15 cellular contexts compared by ENCODE assay signal in the genomic region with DNA sequence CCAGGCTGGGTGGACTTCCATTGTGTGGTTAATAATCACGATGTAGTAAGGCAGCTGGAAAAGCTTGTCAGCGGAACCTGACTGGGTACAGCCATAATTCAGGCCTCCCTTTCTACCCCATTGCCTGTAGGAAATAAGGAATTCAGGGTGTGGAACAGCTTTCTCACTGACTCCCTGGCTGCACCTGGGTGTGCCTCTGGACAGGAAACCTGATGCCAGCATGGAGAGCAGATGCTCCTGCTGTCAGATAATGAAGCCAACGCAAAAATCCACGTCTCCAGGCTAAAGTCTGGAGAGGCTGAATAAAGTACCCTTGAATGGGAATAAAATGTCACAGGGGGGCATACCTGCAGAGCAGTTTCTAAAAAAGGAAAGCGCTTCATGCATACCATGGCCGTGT. TPM values are rescaled to one million over a fixed set of nuclear protein-coding genes. Genes with fewer than 3 reads are reported as not detected.
DNase-seq lines count a peak whose midpoint lies in the region; TF ChIP-seq lines count a peak whose summit lies in the region.
"Had no signal": no experiment of that assay in that cellular context is flagged by ENCODE, and none has a peak within 500 bp of the region (broad histone marks: within the 10 kb centered on the region; RNA-seq: fewer than 3 reads in every experiment).

No MANE protein-coding gene starts in this region.

- H3K9me3 ChIP-seq in colonic mucosa: no peaks in the 10 kb centered on the region
- H3K9me3 ChIP-seq: HAP-1 had no signal

- H3K9ac ChIP-seq in colonic mucosa (ENCODE audit: low read depth in 2 of 2, low read length in 2 of 2): no peak overlapping the region

- H3K27ac Mint-ChIP-seq in osteocyte (ENCODE audit: unreplicated experiment): no peak overlapping the region

- H3K27ac ChIP-seq in colonic mucosa: no peak overlapping the region

- H3K27me3 Mint-ChIP-seq in osteocyte (ENCODE audit: unreplicated experiment): no peaks in the 10 kb centered on the region

- H3K4me3 Mint-ChIP-seq in osteocyte (ENCODE audit: unreplicated experiment): no peak overlapping the region
- H3K4me3 Mint-ChIP-seq: central memory CD8-positive, alpha-beta T cell had no signal

- H3K4me1 Mint-ChIP-seq in osteocyte (ENCODE audit: unreplicated experiment): peaks cover 46% of the 10 kb centered on the region
- H3K4me1 Mint-ChIP-seq: central memory CD8-positive, alpha-beta T cell had no signal

- no peak overlapping the region for H3K4me3 ChIP-seq in colonic mucosa
- H3K4me3 ChIP-seq: HAP-1 had no signal

- no peaks in the 10 kb centered on the region for H3K36me3 Mint-ChIP-seq in osteocyte (ENCODE audit: unreplicated experiment)

- DNase-seq in COLO668 (lab: John Stamatoyannopoulos, UW; ENCODE audit: unreplicated experiment): peak; percentile 76
- DNase-seq in NCI-H146 treated with DMSO at 0.1 percent for 48 hours (lab: John Stamatoyannopoulos, UW; ENCODE audit: unreplicated experiment): peak; percentile 7
- DNase-seq in NCI-H748 (lab: John Stamatoyannopoulos, UW; ENCODE audit: unreplicated experiment): peak; percentile 94
- peak; percentile 31 for DNase-seq in iPS-NIHi7 (ENCODE audit: extremely low spot score)
- DNase-seq in activated CD8-positive, alpha-beta memory T cell treated with anti-CD3 and anti-CD28 coated beads for 24 hours: no peak
- DNase-seq in osteocyte (ENCODE audit: extremely low spot score, unreplicated experiment): no peak
- no peak for DNase-seq in head of caudate nucleus
- DNase-seq in colonic mucosa: no peak
- DNase-seq: activated CD4-positive, alpha-beta T cell treated with anti-CD3 and anti-CD28 coated beads for 1 hour; activated T-cell treated with anti-CD3 and anti-CD28 coated beads, Interleukin-2, amount 50 U/mL, for 1 hour; kidney had no signal

- H3K27me3 ChIP-seq in colonic mucosa: no peaks in the 10 kb centered on the region

- intact Hi-C loops in head of caudate nucleus (cut with DNase I) (no loop called here), colonic mucosa (cut with DNase I) (no loop called here)

- H3K9me3 Mint-ChIP-seq in osteocyte (ENCODE audit: unreplicated experiment): peaks cover 4% of the 10 kb centered on the region
- H3K9me3 Mint-ChIP-seq: central memory CD8-positive, alpha-beta T cell had no signal

- H3K4me1 ChIP-seq in colonic mucosa: no peaks in the 10 kb centered on the region

- TF ChIP-seq CTCF in osteocyte (IDR thresholded peaks at IDR 0.05): no peak
- no peak for TF ChIP-seq CTCF in colonic mucosa (IDR thresholded peaks at IDR 0.05)

- H3K36me3 ChIP-seq in colonic mucosa: no peaks in the 10 kb centered on the region
- H3K36me3 ChIP-seq: HAP-1 had no signal

RNA-seq across cellular contexts. Expression of gene LYPD6B, which starts 44.3 kb away (rescaled TPM):
- total RNA-seq in osteocyte (13.5 and 14.5 TPM in 2 replicates), colonic mucosa (1 to 10 TPM; 2.6 to 3.4 TPM)
- total RNA-seq: posterior vena cava; T-helper 2 cell treated with Interferon-gamma antibody and Interleukin-4, amounts not matched to agents 100 ng/mL and 5 ng/mL, for 36 hours had no signal

Comparison
In these comparisons a context has a peak if more than half of its experiments do, and no peak if none do; other contexts are left out.
1. DNase-seq: peak in COLO668 (single experiment), NCI-H146 treated with DMSO at 0.1 percent for 48 hours (single experiment), NCI-H748 (single experiment) and iPS-NIHi7 (single experiment); none in activated CD8-positive, alpha-beta memory T cell treated with anti-CD3 and anti-CD28 coated beads for 24 hours (single experiment), osteocyte (single experiment), head of caudate nucleus (0 of 42) and colonic mucosa (single experiment).